In the genomic region with DNA sequence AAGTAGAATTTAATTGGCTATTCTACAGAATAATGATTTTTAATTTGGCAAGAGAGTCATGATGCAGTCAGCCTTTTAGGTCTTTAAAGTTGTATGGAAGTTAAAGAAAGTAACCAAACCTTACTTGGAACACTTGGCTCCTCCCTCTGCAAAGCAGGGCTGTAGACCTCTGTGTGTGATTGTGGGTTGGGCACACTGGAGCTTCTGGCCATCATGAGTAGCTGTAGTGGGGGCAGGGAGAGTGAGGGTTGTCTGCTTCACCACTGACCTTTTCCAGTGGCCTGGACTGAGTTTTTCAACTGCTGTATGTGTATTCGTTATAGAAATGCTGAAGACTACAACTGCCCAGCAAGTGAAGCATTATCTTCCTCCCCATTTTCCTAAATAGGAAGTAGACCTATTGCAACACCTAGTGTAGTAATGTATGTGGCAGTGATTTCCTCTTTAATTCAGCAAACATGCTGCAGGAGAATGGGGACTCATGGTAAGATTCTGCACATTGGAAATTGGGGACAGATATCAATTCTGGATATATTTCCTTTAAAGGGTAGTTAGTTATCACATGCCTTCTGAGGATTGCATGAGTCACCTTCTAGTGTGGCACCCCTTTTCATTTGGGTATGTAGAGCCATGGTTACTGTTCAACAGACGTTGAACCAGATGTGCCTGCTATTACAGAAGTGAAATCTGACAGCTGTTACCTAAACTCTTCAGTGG, we compare ENCODE assay signal across 9 cellular contexts.
DNase-seq lines count a peak whose midpoint lies in the region; ATAC-seq and TF ChIP-seq lines count a peak whose summit lies in the region.
"Had no signal": no experiment of that assay in that cellular context is flagged by ENCODE, and none has a peak within 500 bp of the region (broad histone marks: within the 10 kb centered on the region; RNA-seq: fewer than 3 reads in every experiment).

No MANE protein-coding gene starts in this region.

- no peak for TF ChIP-seq CTCF in adrenal gland (IDR thresholded peaks at IDR 0.05)

- H3K4me3 Mint-ChIP-seq in memory B cell = no peak overlapping the region

- H3K4me1 Mint-ChIP-seq in memory B cell = peaks cover 34% of the 10 kb centered on the region

- H3K4me3 ChIP-seq in SJCRH30 (no peak overlapping the region), adrenal gland (no peak overlapping the region)

- peaks cover 9% of the 10 kb centered on the region for H3K36me3 Mint-ChIP-seq in memory B cell

- WGBS in adrenal gland, 4 donors = 44 to 69% (median 61%) methylated on average over 2 of the region's 2 CpGs

- H3K9me3 Mint-ChIP-seq in memory B cell = no peaks in the 10 kb centered on the region

- H3K9me3 ChIP-seq in SJCRH30 (replicated peaks) (no peaks in the 10 kb centered on the region), adrenal gland (replicated peaks in 1 of 3) (no peaks in the 10 kb centered on the region)

- ATAC-seq in GM18868 (IDR thresholded peaks at IDR 0.05; ENCODE audit: unreplicated experiment) (peak; percentile 94), HG02642 (IDR thresholded peaks at IDR 0.05; ENCODE audit: poor library complexity, unreplicated experiment) (peak; percentile 90), memory B cell (ENCODE audit: low read depth) (peak; percentile 94), esophagus mucosa (no peak)

- intact Hi-C loops in adrenal gland (cut with DNase I) = no loop called here

- no peak for TF ChIP-seq POLR2A in adrenal gland (IDR thresholded peaks at IDR 0.05)

- H3K27ac ChIP-seq in SJCRH30 = no peak overlapping the region
- no peak overlapping the region for H3K27ac ChIP-seq in adrenal gland
- H3K27ac ChIP-seq: VCaP had no signal

- peak overlapping the region; percentile 84 for H3K27ac Mint-ChIP-seq in memory B cell

- H3K27me3 ChIP-seq in SJCRH30 = no peaks in the 10 kb centered on the region
- H3K27me3 ChIP-seq in adrenal gland = no peaks in the 10 kb centered on the region

- DNase-seq in NCI-H69 (lab: John Stamatoyannopoulos, UW) (peak; percentile 71), memory B cell (ENCODE audit: low spot score in 2 of 2) (peak in 1 of 2 donors; percentile 14), mesenteric fat pad (ENCODE audit: low spot score) (no peak), SJCRH30 (no peak), adrenal gland (no peak)

- H3K27me3 Mint-ChIP-seq in memory B cell = no peaks in the 10 kb centered on the region

- H3K4me1 ChIP-seq in SJCRH30 (peaks cover 13% of the 10 kb centered on the region; the same call in 1 of the 2 replicates), adrenal gland (replicated peaks in 1 of 2) (peaks cover 0 to 24% of the 10 kb centered on the region in 2 donors)

- H3K36me3 ChIP-seq in SJCRH30 = no peaks in the 10 kb centered on the region
- no peaks in the 10 kb centered on the region for H3K36me3 ChIP-seq in adrenal gland (replicated peaks in 1 of 2)
